Comparison of ENCODE assay signal across 24 cellular contexts in the genomic region with DNA sequence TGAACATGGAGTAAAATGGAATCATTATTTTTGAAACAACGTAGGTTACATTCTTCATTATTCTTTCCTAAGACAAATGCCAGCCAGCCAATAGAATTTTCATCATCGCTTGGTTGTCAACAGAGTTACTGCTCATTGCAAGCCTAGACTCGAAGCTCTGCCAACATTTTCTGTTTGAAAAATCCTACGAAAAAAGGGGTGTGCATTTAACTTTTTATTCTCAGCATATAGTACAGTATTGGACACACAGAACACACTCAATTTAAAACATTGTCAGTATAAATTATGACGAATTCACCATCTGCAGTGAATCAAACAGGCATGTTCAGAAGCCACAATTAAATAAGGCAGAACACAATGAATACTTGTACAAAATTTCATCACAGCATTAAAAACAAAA.
"Had no signal": no experiment of that assay in that cellular context is flagged by ENCODE, and none has a peak within 500 bp of the region (broad histone marks: within the 10 kb centered on the region; RNA-seq: fewer than 3 reads in every experiment).

No MANE protein-coding gene starts in this region.

- H3K4me3 ChIP-seq: SJSA1 had no signal

- H3K9me3 Mint-ChIP-seq: activated naive CD8-positive, alpha-beta T cell treated with anti-CD3 and anti-CD28 coated beads, Interleukin-2, amount 50 U/mL, for 24 hours had no signal

- H3K4me1 Mint-ChIP-seq: activated naive CD8-positive, alpha-beta T cell treated with anti-CD3 and anti-CD28 coated beads, Interleukin-2, amount 50 U/mL, for 24 hours; T-helper 17 cell had no signal

- H3K4me2 ChIP-seq: KMS-11 had no signal

- H3K4me3 Mint-ChIP-seq: activated CD8-positive, alpha-beta T cell treated with anti-CD3 and anti-CD28 coated beads, Interleukin-2, amount 10 ng/mL, durations not matched to agents 7 days and 5 days; activated naive CD8-positive, alpha-beta T cell treated with anti-CD3 and anti-CD28 coated beads, Interleukin-2, amount 50 U/mL, for 24 hours; T-helper 17 cell; WTC11 had no signal

- DNase-seq: activated CD4-positive, alpha-beta T cell treated with anti-CD3 and anti-CD28 coated beads for 48 hours; activated CD4-positive, alpha-beta T cell treated with anti-CD3 and anti-CD28 coated beads, Interleukin-2, amount 50 U/mL, for 4 hours; activated CD4-positive, CD25-positive, alpha-beta regulatory T cell treated with anti-CD3 and anti-CD28 coated beads, Interleukin-2, amount 50 U/mL, for 72 hours; activated CD8-positive, alpha-beta memory T cell treated with anti-CD3 and anti-CD28 coated beads, Interleukin-2, amount 50 U/mL, for 48 hours; activated CD8-positive, alpha-beta T cell treated with anti-CD3 and anti-CD28 coated beads, Interleukin-2, amount 10 ng/mL, durations not matched to agents 7 days and 5 days; activated effector memory CD4-positive, alpha-beta T cell treated with Interleukin-2 at 50 U/mL for 16 hours; activated naive CD4-positive, alpha-beta T cell treated with Interleukin-2 at 50 U/mL for 16 hours; activated naive CD8-positive, alpha-beta T cell treated with anti-CD3 and anti-CD28 coated beads, Interleukin-2, amount 50 U/mL, for 24 hours; activated T-cell treated with anti-CD3 and anti-CD28 coated beads, Interleukin-2, amount 50 U/mL, for 1 hour; amygdala; MV-4-11; NCI-H1092 treated with DMSO at 0.1 percent for 48 hours; NCI-H1436; NCI-H1694 treated with DMSO at 0.1 percent for 48 hours; NCI-H2029 treated with DMSO at 0.1 percent for 48 hours; NCI-H446; NCI-H524; SHP77; T-helper 17 cell; T-helper 9 cell had no signal

- H3K27ac Mint-ChIP-seq: activated CD8-positive, alpha-beta T cell treated with anti-CD3 and anti-CD28 coated beads, Interleukin-2, amount 10 ng/mL, durations not matched to agents 7 days and 5 days; activated naive CD4-positive, alpha-beta T cell treated with anti-CD3 and anti-CD28 coated beads, Interleukin-2, amount 50 U/mL, for 72 hours; activated naive CD8-positive, alpha-beta T cell treated with anti-CD3 and anti-CD28 coated beads, Interleukin-2, amount 50 U/mL, for 24 hours; T-helper 17 cell; WTC11 had no signal

- H3K27me3 ChIP-seq: SJSA1 had no signal

- H3K27me3 Mint-ChIP-seq: activated naive CD8-positive, alpha-beta T cell treated with anti-CD3 and anti-CD28 coated beads, Interleukin-2, amount 50 U/mL, for 24 hours; T-helper 17 cell had no signal

- H3K36me3 Mint-ChIP-seq: activated naive CD4-positive, alpha-beta T cell treated with anti-CD3 and anti-CD28 coated beads, Interleukin-2, amount 50 U/mL, for 72 hours; WTC11 had no signal

- H3K36me3 ChIP-seq: SJSA1 had no signal

- H3K4me1 ChIP-seq: SJSA1 had no signal

- H3K27ac ChIP-seq: KMS-11, SJSA1 had no signal

- H3K9me3 ChIP-seq: SJSA1 had no signal

- ATAC-seq: activated CD8-positive, alpha-beta T cell treated with anti-CD3 and anti-CD28 coated beads, Interleukin-2, amount 10 ng/mL, durations not matched to agents 7 days and 5 days; activated naive CD4-positive, alpha-beta T cell treated with anti-CD3 and anti-CD28 coated beads, Interleukin-2, amount 50 U/mL, for 72 hours; activated naive CD8-positive, alpha-beta T cell treated with anti-CD3 and anti-CD28 coated beads, Interleukin-2, amount 50 U/mL, for 24 hours; T-helper 17 cell; WTC11 had no signal

- H3K9ac ChIP-seq: KMS-11 had no signal
